Comparison of ENCODE assay signal across 17 cellular contexts in genomic region chr9:115930472-115930871, GRCh38.
A peak's percentile ranks its signal among the peaks of the same experiment; 100 is the strongest.
DNase-seq lines count a peak whose midpoint lies in the region; ATAC-seq and TF ChIP-seq lines count a peak whose summit lies in the region.
"Had no signal": no experiment of that assay in that cellular context is flagged by ENCODE, and none has a peak within 500 bp of the region (broad histone marks: within the 10 kb centered on the region; RNA-seq: fewer than 3 reads in every experiment).

No MANE protein-coding gene starts in this region.

- no peak overlapping the region for H3K4me2 ChIP-seq in GM23248 (ENCODE audit: unreplicated experiment)
- H3K4me2 ChIP-seq: PC-9 had no signal

- H3K4me3 ChIP-seq in GM23248 (no peak overlapping the region), RWPE2 (ENCODE audit: severe bottlenecking) (no peak overlapping the region), epithelial cell of esophagus (ENCODE audit: low read length) (no peak overlapping the region)
- H3K4me3 ChIP-seq: K562, PC-9, SK-N-MC had no signal

- CTCF ChIA-PET in HEK293T (lab: Yijun Ruan, JAX), result no interaction called here

- TF ChIP-seq CTCF in RWPE2 (IDR thresholded peaks at IDR 0.05; ENCODE audit: poor library complexity, severe bottlenecking), result no peak
- TF ChIP-seq CTCF in epithelial cell of esophagus (IDR thresholded peaks at IDR 0.05; ENCODE audit: insufficient read depth, low read depth, low read length, missing control alignments), result no peak

- H2AFZ ChIP-seq in GM23248, result peak overlapping the region; percentile 26; the same call in 1 of the 2 replicates
- H2AFZ ChIP-seq: PC-9 had no signal

- intact Hi-C loops in sciatic nerve (cut with DNase I), result no loop called here

- no peaks in the 10 kb centered on the region for H4K20me1 ChIP-seq in GM23248 (ENCODE audit: insufficient read depth)

- no peaks in the 10 kb centered on the region for H3K4me1 ChIP-seq in GM23248 (ENCODE audit: insufficient read depth)
- H3K4me1 ChIP-seq in RWPE2 (ENCODE audit: insufficient read depth, poor library complexity, severe bottlenecking), result no peaks in the 10 kb centered on the region
- H3K4me1 ChIP-seq: BE2C had no signal

- DNase-seq in GM23248 (no peak), RWPE2 (ENCODE audit: low spot score) (no peak), epithelial cell of esophagus (ENCODE audit: low read depth) (peak; percentile 3), renal cortical epithelial cell (ENCODE audit: low read depth) (peak; percentile 17), sciatic nerve (ENCODE audit: low spot score) (no peak), HEK293T (ENCODE audit: extremely low spot score) (no peak), DMS114 treated with DMSO at 0.1 percent for 48 hours (lab: John Stamatoyannopoulos, UW; ENCODE audit: unreplicated experiment) (no peak)
- DNase-seq: BE2C; CD4-positive, alpha-beta memory T cell; DMS79 treated with DMSO at 0.1 percent for 48 hours; H9; NCI-H1092; NCI-H1694 treated with DMSO at 0.1 percent for 48 hours; NCI-H748 treated with DMSO at 0.1 percent for 48 hours; PC-9 had no signal

- H3K36me3 ChIP-seq in GM23248 (ENCODE audit: low read depth) (no peaks in the 10 kb centered on the region), RWPE2 (ENCODE audit: low read depth) (no peaks in the 10 kb centered on the region)
- H3K36me3 ChIP-seq: BE2C had no signal

- POLR2A ChIA-PET in HEK293T (lab: Yijun Ruan, JAX), result no interaction called here

- in situ Hi-C loops in GM23248 (cut with MboI), result no loop called here

- H3K27ac ChIP-seq in GM23248 (no peak overlapping the region), RWPE2 (ENCODE audit: poor library complexity, severe bottlenecking) (no peak overlapping the region)
- H3K27ac ChIP-seq: PC-9, SK-N-MC had no signal

- ATAC-seq in RWPE2 (ENCODE audit: low read depth), result peak; percentile 48; the same call in 1 of the 3 replicates
- no peak for ATAC-seq in sciatic nerve
- ATAC-seq: K562 had no signal

- H3K27me3 ChIP-seq in GM23248 (replicated peaks; ENCODE audit: insufficient read depth) (no peaks in the 10 kb centered on the region), RWPE2 (ENCODE audit: insufficient read depth, poor library complexity, severe bottlenecking) (no peaks in the 10 kb centered on the region)
- H3K27me3 ChIP-seq: BE2C had no signal

- H3K9ac ChIP-seq in GM23248, result no peak overlapping the region

- no peaks in the 10 kb centered on the region for H3K9me3 ChIP-seq in GM23248 (ENCODE audit: low read depth)
- H3K9me3 ChIP-seq in RWPE2 (ENCODE audit: severe bottlenecking), result no peaks in the 10 kb centered on the region
- H3K9me3 ChIP-seq: BE2C had no signal

- H3K9me2 ChIP-seq in GM23248 (ENCODE audit: insufficient read depth), result no peaks in the 10 kb centered on the region

- H3F3A ChIP-seq in GM23248 (ENCODE audit: insufficient read depth), result no peaks in the 10 kb centered on the region

- no peaks in the 10 kb centered on the region for H3K79me2 ChIP-seq in GM23248 (ENCODE audit: insufficient read depth)

TF ChIP-seq in HEK293T, 16 proteins besides CTCF, POLR2A, EP300 and RAD21:
- no peak for TF ChIP-seq ELF4 (IDR thresholded peaks at IDR 0.05)
TF ChIP-seq in HEK293T: peak in this region for 0.

Comparison
In these comparisons a context has a peak if more than half of its experiments do, and no peak if none do; other contexts are left out.
1. DNase-seq: peak in epithelial cell of esophagus (single experiment) and renal cortical epithelial cell (single experiment); none in GM23248 (single experiment), RWPE2 (single experiment), sciatic nerve (single experiment), HEK293T (single experiment) and DMS114 treated with DMSO at 0.1 percent for 48 hours (single experiment).